11 cellular contexts compared by ENCODE assay signal in the genomic region with DNA sequence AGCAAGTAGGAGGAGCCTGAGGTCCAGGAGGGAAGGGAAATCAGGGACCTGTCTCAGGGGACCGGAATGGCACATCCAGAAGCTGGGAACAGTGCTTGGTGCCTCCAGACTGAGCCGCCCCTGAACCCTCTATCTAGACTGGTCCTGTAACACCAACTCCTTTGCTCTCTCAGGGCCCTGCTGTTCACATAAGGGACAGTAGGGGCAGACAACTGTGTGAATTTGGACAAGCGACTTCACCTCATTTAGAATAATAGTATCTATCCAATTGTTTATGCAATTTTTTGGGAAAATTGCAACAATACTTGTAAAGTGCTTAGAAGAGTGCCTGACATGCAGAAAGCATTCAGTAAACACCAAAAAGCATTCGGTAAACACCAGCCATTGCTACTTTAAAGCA. TPM values are rescaled to one million over a fixed set of nuclear protein-coding genes. Genes with fewer than 3 reads are reported as not detected.
DNase-seq lines count a peak whose midpoint lies in the region; ATAC-seq and TF ChIP-seq lines count a peak whose summit lies in the region.
"Had no signal": no experiment of that assay in that cellular context is flagged by ENCODE, and none has a peak within 500 bp of the region (broad histone marks: within the 10 kb centered on the region; RNA-seq: fewer than 3 reads in every experiment).

No MANE protein-coding gene starts in this region.

- H3K4me3 Mint-ChIP-seq in CD14-positive monocyte = no peak overlapping the region
- no peak overlapping the region for H3K4me3 Mint-ChIP-seq in activated CD8-positive, alpha-beta T cell treated with anti-CD3 and anti-CD28 coated beads, Interleukin-2, amount 10 ng/mL, durations not matched to agents 7 days and 5 days
- no peak overlapping the region for H3K4me3 Mint-ChIP-seq in activated naive CD8-positive, alpha-beta T cell treated with anti-CD3 and anti-CD28 coated beads, Interleukin-2, amount 50 U/mL, for 24 hours

- no peak overlapping the region for H3K27ac ChIP-seq in liver (ENCODE audit: low read depth in 1 of 2, low read length in 2 of 2)
- H3K27ac ChIP-seq: right atrium auricular region, thyroid gland had no signal

- H3K4me1 Mint-ChIP-seq in CD14-positive monocyte = no peaks in the 10 kb centered on the region
- peaks cover 6% of the 10 kb centered on the region for H3K4me1 Mint-ChIP-seq in activated CD8-positive, alpha-beta T cell treated with anti-CD3 and anti-CD28 coated beads, Interleukin-2, amount 10 ng/mL, durations not matched to agents 7 days and 5 days (ENCODE audit: low read depth)
- no peaks in the 10 kb centered on the region for H3K4me1 Mint-ChIP-seq in activated naive CD8-positive, alpha-beta T cell treated with anti-CD3 and anti-CD28 coated beads, Interleukin-2, amount 50 U/mL, for 24 hours

- intact Hi-C loops in CD14-positive monocyte (cut with micrococcal nuclease) = no loop called here

- peaks cover 0 to 2% (median 0%) of the 10 kb centered on the region in 3 donors for H3K27me3 Mint-ChIP-seq in CD14-positive monocyte (ENCODE audit: low read depth in 3 of 3)
- no peaks in the 10 kb centered on the region for H3K27me3 Mint-ChIP-seq in activated CD8-positive, alpha-beta T cell treated with anti-CD3 and anti-CD28 coated beads, Interleukin-2, amount 10 ng/mL, durations not matched to agents 7 days and 5 days (ENCODE audit: low read depth)
- no peaks in the 10 kb centered on the region for H3K27me3 Mint-ChIP-seq in activated naive CD8-positive, alpha-beta T cell treated with anti-CD3 and anti-CD28 coated beads, Interleukin-2, amount 50 U/mL, for 24 hours

- POLR2A ChIA-PET in activated CD8-positive, alpha-beta T cell treated with anti-CD3 and anti-CD28 coated beads, Interleukin-2, amount 10 ng/mL, durations not matched to agents 7 days and 5 days (lab: Charles Lee) = no interaction called here

- H3K9me3 ChIP-seq in liver (ENCODE audit: control insufficient read depth in 4 of 4, low read length in 3 of 4) = no peaks in the 10 kb centered on the region
- H3K9me3 ChIP-seq: right atrium auricular region, thyroid gland had no signal

- CTCF ChIA-PET in activated CD8-positive, alpha-beta T cell treated with anti-CD3 and anti-CD28 coated beads, Interleukin-2, amount 10 ng/mL, durations not matched to agents 7 days and 5 days (lab: Charles Lee) = interaction anchor here (0.7 to 1.0 kb wide), 3 partner anchors 14 to 79 kb away, joined by 3 to 4 read pairs (median 3); partner anchors contain the start of gene SYMPK

- no peak overlapping the region for H3K27ac Mint-ChIP-seq in CD14-positive monocyte
- no peak overlapping the region for H3K27ac Mint-ChIP-seq in activated CD8-positive, alpha-beta T cell treated with anti-CD3 and anti-CD28 coated beads, Interleukin-2, amount 10 ng/mL, durations not matched to agents 7 days and 5 days
- no peak overlapping the region for H3K27ac Mint-ChIP-seq in activated naive CD8-positive, alpha-beta T cell treated with anti-CD3 and anti-CD28 coated beads, Interleukin-2, amount 50 U/mL, for 24 hours

- H3K9me3 Mint-ChIP-seq in CD14-positive monocyte = no peaks in the 10 kb centered on the region
- no peaks in the 10 kb centered on the region for H3K9me3 Mint-ChIP-seq in activated CD8-positive, alpha-beta T cell treated with anti-CD3 and anti-CD28 coated beads, Interleukin-2, amount 10 ng/mL, durations not matched to agents 7 days and 5 days (ENCODE audit: insufficient read depth)
- H3K9me3 Mint-ChIP-seq in activated naive CD8-positive, alpha-beta T cell treated with anti-CD3 and anti-CD28 coated beads, Interleukin-2, amount 50 U/mL, for 24 hours = no peaks in the 10 kb centered on the region

- peaks cover 75 to 91% of the 10 kb centered on the region in 2 donors for H3K36me3 Mint-ChIP-seq in CD14-positive monocyte
- peaks cover 55% of the 10 kb centered on the region for H3K36me3 Mint-ChIP-seq in activated CD8-positive, alpha-beta T cell treated with anti-CD3 and anti-CD28 coated beads, Interleukin-2, amount 10 ng/mL, durations not matched to agents 7 days and 5 days (ENCODE audit: low read depth)
- peaks cover 54% of the 10 kb centered on the region for H3K36me3 Mint-ChIP-seq in activated naive CD8-positive, alpha-beta T cell treated with anti-CD3 and anti-CD28 coated beads, Interleukin-2, amount 50 U/mL, for 24 hours (ENCODE audit: low read depth)

- DNase-seq in CD14-positive monocyte (ENCODE audit: low spot score) (no peak), HFF-Myc (ENCODE audit: extremely low read depth, low read depth) (no peak), GF-D8 (lab: John Stamatoyannopoulos, UW) (no peak), NCI-H2081 treated with DMSO at 0.1 percent for 48 hours (lab: John Stamatoyannopoulos, UW) (no peak)
- no peak for DNase-seq in activated CD8-positive, alpha-beta T cell treated with anti-CD3 and anti-CD28 coated beads, Interleukin-2, amount 10 ng/mL, durations not matched to agents 7 days and 5 days
- no peak for DNase-seq in activated naive CD8-positive, alpha-beta T cell treated with anti-CD3 and anti-CD28 coated beads, Interleukin-2, amount 50 U/mL, for 24 hours
- DNase-seq: NCI-H2171, thyroid gland had no signal

- no peaks in the 10 kb centered on the region for H3K4me1 ChIP-seq in liver (ENCODE audit: control insufficient read depth in 4 of 4, insufficient read depth in 4 of 4, low read length in 3 of 4)
- H3K4me1 ChIP-seq: right atrium auricular region had no signal

- H3K4me3 ChIP-seq in HFF-Myc (replicated peaks; ENCODE audit: low read depth, low read length) (no peak overlapping the region), liver (ENCODE audit: low read depth in 1 of 3, low read length in 3 of 3) (no peak overlapping the region)
- H3K4me3 ChIP-seq: right atrium auricular region, thyroid gland had no signal

- ATAC-seq in activated CD8-positive, alpha-beta T cell treated with anti-CD3 and anti-CD28 coated beads, Interleukin-2, amount 10 ng/mL, durations not matched to agents 7 days and 5 days = peak; percentile 49
- no peak for ATAC-seq in activated naive CD8-positive, alpha-beta T cell treated with anti-CD3 and anti-CD28 coated beads, Interleukin-2, amount 50 U/mL, for 24 hours
- ATAC-seq in GM21723 (IDR thresholded peaks at IDR 0.05; ENCODE audit: unreplicated experiment) = no peak

- no peak overlapping the region for H3K9ac ChIP-seq in liver (ENCODE audit: low read depth in 1 of 2, low read length in 2 of 2)

- no peaks in the 10 kb centered on the region for H3K27me3 ChIP-seq in liver (ENCODE audit: control insufficient read depth in 4 of 4, insufficient read depth in 4 of 4, low read length in 3 of 4)
- H3K27me3 ChIP-seq: right atrium auricular region, thyroid gland had no signal

- peak; percentile 40 for TF ChIP-seq CTCF in CD14-positive monocyte (IDR thresholded peaks at IDR 0.05)
- TF ChIP-seq CTCF in HFF-Myc (IDR thresholded peaks at IDR 0.05; ENCODE audit: low read depth, low read length, missing control alignments) = peak; percentile 33
- TF ChIP-seq CTCF in liver (IDR thresholded peaks at IDR 0.05; ENCODE audit: low read depth, low read length, missing input control) = peak; percentile 22

- H3K36me3 ChIP-seq in liver (ENCODE audit: control insufficient read depth in 4 of 4, insufficient read depth in 3 of 4, low read depth in 1 of 4, low read length in 3 of 4) = peaks cover 11 to 85% (median 66%) of the 10 kb centered on the region in 4 donors

- WGBS in liver = 95% methylated on average over 4 of the region's 4 CpGs

- no peak for TF ChIP-seq RAD21 in liver (IDR thresholded peaks at IDR 0.05)

TF ChIP-seq in liver, 16 proteins besides CTCF, POLR2A, EP300 and RAD21 (continues in another document):
- no peak for TF ChIP-seq RXRA (IDR thresholded peaks at IDR 0.05)
- TF ChIP-seq, protein P1, sequence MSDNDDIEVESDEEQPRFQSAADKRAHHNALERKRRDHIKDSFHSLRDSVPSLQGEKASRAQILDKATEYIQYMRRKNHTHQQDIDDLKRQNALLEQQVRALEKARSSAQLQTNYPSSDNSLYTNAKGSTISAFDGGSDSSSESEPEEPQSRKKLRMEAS (IDR thresholded peaks at IDR 0.05) = no peak

RNA-seq across cellular contexts. Expression of gene SYMPK, which starts 14.0 kb away (rescaled TPM):
- polyA plus RNA-seq in CD14-positive monocyte (10 to 100 TPM in 1 of 2 donors, 1 to 10 TPM in 1; 5.6 to 15.7 TPM), liver (10 to 100 TPM in 1 of 2 donors, 1 to 10 TPM in 1; 5.5 to 26.0 TPM)
- 10 to 100 TPM; 97.3 to 98.3 TPM for total RNA-seq in activated CD8-positive, alpha-beta T cell treated with anti-CD3 and anti-CD28 coated beads, Interleukin-2, amount 10 ng/mL, durations not matched to agents 7 days and 5 days
- 10 to 100 TPM; 22.2 to 26.1 TPM for total RNA-seq in liver

RNA-seq across cellular contexts. Expression of gene FOXA3, which starts 15.2 kb away (rescaled TPM):
- polyA plus RNA-seq in CD14-positive monocyte (not detected), liver (10 to 100 TPM; 11.5 to 37.1 TPM)
- total RNA-seq in activated CD8-positive, alpha-beta T cell treated with anti-CD3 and anti-CD28 coated beads, Interleukin-2, amount 10 ng/mL, durations not matched to agents 7 days and 5 days = not detected
- 10 to 100 TPM; 12.3 to 30.8 TPM for total RNA-seq in liver
- total RNA-seq: right atrium auricular region, thyroid gland had no signal

RNA-seq across cellular contexts. Expression of gene RSPH6A, which starts 33.8 kb away (rescaled TPM):
- not detected for polyA plus RNA-seq in CD14-positive monocyte
- under 1 TPM; 0.55 to 0.68 TPM for total RNA-seq in activated CD8-positive, alpha-beta T cell treated with anti-CD3 and anti-CD28 coated beads, Interleukin-2, amount 10 ng/mL, durations not matched to agents 7 days and 5 days
- under 1 TPM in 1 of 2 donors, not detected in 1; 0.08 TPM for total RNA-seq in liver
- polyA plus RNA-seq in liver = not detected
- total RNA-seq: right atrium auricular region had no signal

RNA-seq across cellular contexts. Expression of gene IRF2BP1, which starts 37.0 kb away (rescaled TPM):
- polyA plus RNA-seq in CD14-positive monocyte (1 to 10 TPM; 2.0 to 2.1 TPM), liver (10 to 100 TPM in 1 of 2 donors, 1 to 10 TPM in 1; 4.9 to 16.3 TPM)
- total RNA-seq in activated CD8-positive, alpha-beta T cell treated with anti-CD3 and anti-CD28 coated beads, Interleukin-2, amount 10 ng/mL, durations not matched to agents 7 days and 5 days = 10 to 100 TPM; 18.0 to 19.1 TPM
- 10 to 100 TPM; 16.5 to 16.8 TPM for total RNA-seq in liver

RNA-seq across cellular contexts. Expression of gene MYPOP, which starts 53.5 kb away (rescaled TPM):
- polyA plus RNA-seq in CD14-positive monocyte (under 1 TPM; 0.08 to 0.39 TPM), liver (1 to 10 TPM in 1 of 2 donors, under 1 TPM in 1; 0.90 to 3.0 TPM)
- total RNA-seq in activated CD8-positive, alpha-beta T cell treated with anti-CD3 and anti-CD28 coated beads, Interleukin-2, amount 10 ng/mL, durations not matched to agents 7 days and 5 days = 10 to 100 TPM; 10.4 to 11.3 TPM
- 1 to 10 TPM in 1 of 2 donors, under 1 TPM in 1; 0.70 to 1.8 TPM for total RNA-seq in liver

Comparison
In these comparisons a context has a peak if more than half of its experiments do, and no peak if none do; other contexts are left out.
1. RNA of gene FOXA3, which starts 15.2 kb away (total RNA-seq): 12.3 to 30.8 TPM in liver; not detected in activated CD8-positive, alpha-beta T cell treated with anti-CD3 and anti-CD28 coated beads, Interleukin-2, amount 10 ng/mL, durations not matched to agents 7 days and 5 days; every median in the first group is over 10 times any median in the second.
2. Peak in every context shown above with its lines, with median percentiles within 50 percentile points of each other: CTCF ChIP-seq.